ENCODE assay signal across 2 cellular contexts in the genomic region with DNA sequence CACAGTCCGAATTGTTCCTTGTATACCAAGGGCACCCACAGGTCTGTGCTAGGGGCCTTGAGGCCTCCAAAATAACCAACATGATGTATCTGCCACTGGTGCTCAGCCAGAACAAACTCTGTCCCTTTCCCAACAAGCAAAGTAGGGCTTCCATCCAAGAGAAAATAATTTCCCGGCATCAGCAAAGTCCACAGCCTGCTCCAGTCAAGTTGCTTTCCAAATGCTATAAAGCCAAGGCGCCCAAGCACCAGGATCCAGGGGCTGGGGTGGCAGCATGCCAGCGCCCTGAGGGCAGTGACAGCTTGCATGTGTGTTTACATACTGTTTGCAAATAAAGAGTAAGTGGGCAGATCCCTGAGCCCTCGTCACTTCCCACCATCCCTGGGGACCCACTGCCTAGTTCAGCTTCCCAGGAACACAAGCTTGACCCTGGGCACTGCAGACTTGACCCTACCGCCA.
TF ChIP-seq lines count a peak whose summit lies in the region.

No MANE protein-coding gene starts in this region.

TF ChIP-seq in SK-N-SH treated with all-trans-retinoic acid at 6 μM for 48 hours, 23 proteins besides CTCF, POLR2A, EP300 and RAD21 (continued from another document):
- TF ChIP-seq, protein P1, sequence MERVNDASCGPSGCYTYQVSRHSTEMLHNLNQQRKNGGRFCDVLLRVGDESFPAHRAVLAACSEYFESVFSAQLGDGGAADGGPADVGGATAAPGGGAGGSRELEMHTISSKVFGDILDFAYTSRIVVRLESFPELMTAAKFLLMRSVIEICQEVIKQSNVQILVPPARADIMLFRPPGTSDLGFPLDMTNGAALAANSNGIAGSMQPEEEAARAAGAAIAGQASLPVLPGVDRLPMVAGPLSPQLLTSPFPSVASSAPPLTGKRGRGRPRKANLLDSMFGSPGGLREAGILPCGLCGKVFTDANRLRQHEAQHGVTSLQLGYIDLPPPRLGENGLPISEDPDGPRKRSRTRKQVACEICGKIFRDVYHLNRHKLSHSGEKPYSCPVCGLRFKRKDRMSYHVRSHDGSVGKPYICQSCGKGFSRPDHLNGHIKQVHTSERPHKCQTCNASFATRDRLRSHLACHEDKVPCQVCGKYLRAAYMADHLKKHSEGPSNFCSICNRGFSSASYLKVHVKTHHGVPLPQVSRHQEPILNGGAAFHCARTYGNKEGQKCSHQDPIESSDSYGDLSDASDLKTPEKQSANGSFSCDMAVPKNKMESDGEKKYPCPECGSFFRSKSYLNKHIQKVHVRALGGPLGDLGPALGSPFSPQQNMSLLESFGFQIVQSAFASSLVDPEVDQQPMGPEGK (CRISPR knock-in tag; IDR thresholded peaks at IDR 0.05; ENCODE audit: borderline replicate concordance): no peak
- TF ChIP-seq, protein P2, sequence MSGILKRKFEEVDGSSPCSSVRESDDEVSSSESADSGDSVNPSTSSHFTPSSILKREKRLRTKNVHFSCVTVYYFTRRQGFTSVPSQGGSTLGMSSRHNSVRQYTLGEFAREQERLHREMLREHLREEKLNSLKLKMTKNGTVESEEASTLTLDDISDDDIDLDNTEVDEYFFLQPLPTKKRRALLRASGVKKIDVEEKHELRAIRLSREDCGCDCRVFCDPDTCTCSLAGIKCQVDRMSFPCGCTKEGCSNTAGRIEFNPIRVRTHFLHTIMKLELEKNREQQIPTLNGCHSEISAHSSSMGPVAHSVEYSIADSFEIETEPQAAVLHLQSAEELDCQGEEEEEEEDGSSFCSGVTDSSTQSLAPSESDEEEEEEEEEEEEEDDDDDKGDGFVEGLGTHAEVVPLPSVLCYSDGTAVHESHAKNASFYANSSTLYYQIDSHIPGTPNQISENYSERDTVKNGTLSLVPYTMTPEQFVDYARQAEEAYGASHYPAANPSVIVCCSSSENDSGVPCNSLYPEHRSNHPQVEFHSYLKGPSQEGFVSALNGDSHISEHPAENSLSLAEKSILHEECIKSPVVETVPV (CRISPR knock-in tag; IDR thresholded peaks at IDR 0.05): no peak
- TF ChIP-seq, protein P3, sequence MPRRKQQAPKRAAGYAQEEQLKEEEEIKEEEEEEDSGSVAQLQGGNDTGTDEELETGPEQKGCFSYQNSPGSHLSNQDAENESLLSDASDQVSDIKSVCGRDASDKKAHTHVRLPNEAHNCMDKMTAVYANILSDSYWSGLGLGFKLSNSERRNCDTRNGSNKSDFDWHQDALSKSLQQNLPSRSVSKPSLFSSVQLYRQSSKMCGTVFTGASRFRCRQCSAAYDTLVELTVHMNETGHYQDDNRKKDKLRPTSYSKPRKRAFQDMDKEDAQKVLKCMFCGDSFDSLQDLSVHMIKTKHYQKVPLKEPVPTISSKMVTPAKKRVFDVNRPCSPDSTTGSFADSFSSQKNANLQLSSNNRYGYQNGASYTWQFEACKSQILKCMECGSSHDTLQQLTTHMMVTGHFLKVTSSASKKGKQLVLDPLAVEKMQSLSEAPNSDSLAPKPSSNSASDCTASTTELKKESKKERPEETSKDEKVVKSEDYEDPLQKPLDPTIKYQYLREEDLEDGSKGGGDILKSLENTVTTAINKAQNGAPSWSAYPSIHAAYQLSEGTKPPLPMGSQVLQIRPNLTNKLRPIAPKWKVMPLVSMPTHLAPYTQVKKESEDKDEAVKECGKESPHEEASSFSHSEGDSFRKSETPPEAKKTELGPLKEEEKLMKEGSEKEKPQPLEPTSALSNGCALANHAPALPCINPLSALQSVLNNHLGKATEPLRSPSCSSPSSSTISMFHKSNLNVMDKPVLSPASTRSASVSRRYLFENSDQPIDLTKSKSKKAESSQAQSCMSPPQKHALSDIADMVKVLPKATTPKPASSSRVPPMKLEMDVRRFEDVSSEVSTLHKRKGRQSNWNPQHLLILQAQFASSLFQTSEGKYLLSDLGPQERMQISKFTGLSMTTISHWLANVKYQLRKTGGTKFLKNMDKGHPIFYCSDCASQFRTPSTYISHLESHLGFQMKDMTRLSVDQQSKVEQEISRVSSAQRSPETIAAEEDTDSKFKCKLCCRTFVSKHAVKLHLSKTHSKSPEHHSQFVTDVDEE (CRISPR knock-in tag; IDR thresholded peaks at IDR 0.05): no peak
- TF ChIP-seq RARB (CRISPR knock-in tag; IDR thresholded peaks at IDR 0.05) (no peak), TOX (CRISPR knock-in tag; IDR thresholded peaks at IDR 0.05; ENCODE audit: borderline replicate concordance) (no peak), TCF4 (CRISPR knock-in tag; IDR thresholded peaks at IDR 0.05; ENCODE audit: borderline replicate concordance) (no peak)

TF ChIP-seq in WTC11, 78 proteins besides CTCF, POLR2A, EP300 and RAD21 (continued from another document):
- TF ChIP-seq, protein P4, sequence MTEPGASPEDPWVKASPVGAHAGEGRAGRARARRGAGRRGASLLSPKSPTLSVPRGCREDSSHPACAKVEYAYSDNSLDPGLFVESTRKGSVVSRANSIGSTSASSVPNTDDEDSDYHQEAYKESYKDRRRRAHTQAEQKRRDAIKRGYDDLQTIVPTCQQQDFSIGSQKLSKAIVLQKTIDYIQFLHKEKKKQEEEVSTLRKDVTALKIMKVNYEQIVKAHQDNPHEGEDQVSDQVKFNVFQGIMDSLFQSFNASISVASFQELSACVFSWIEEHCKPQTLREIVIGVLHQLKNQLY (CRISPR knock-in tag; IDR thresholded peaks at IDR 0.05): no peak
- TF ChIP-seq, protein P5, sequence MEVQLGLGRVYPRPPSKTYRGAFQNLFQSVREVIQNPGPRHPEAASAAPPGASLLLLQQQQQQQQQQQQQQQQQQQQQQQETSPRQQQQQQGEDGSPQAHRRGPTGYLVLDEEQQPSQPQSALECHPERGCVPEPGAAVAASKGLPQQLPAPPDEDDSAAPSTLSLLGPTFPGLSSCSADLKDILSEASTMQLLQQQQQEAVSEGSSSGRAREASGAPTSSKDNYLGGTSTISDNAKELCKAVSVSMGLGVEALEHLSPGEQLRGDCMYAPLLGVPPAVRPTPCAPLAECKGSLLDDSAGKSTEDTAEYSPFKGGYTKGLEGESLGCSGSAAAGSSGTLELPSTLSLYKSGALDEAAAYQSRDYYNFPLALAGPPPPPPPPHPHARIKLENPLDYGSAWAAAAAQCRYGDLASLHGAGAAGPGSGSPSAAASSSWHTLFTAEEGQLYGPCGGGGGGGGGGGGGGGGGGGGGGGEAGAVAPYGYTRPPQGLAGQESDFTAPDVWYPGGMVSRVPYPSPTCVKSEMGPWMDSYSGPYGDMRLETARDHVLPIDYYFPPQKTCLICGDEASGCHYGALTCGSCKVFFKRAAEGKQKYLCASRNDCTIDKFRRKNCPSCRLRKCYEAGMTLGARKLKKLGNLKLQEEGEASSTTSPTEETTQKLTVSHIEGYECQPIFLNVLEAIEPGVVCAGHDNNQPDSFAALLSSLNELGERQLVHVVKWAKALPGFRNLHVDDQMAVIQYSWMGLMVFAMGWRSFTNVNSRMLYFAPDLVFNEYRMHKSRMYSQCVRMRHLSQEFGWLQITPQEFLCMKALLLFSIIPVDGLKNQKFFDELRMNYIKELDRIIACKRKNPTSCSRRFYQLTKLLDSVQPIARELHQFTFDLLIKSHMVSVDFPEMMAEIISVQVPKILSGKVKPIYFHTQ (CRISPR knock-in tag; IDR thresholded peaks at IDR 0.05): no peak
- TF ChIP-seq, protein P6, sequence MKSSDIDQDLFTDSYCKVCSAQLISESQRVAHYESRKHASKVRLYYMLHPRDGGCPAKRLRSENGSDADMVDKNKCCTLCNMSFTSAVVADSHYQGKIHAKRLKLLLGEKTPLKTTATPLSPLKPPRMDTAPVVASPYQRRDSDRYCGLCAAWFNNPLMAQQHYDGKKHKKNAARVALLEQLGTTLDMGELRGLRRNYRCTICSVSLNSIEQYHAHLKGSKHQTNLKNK (CRISPR knock-in tag; IDR thresholded peaks at IDR 0.05): no peak
- TF ChIP-seq, protein P7, sequence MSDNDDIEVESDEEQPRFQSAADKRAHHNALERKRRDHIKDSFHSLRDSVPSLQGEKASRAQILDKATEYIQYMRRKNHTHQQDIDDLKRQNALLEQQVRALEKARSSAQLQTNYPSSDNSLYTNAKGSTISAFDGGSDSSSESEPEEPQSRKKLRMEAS (CRISPR knock-in tag; IDR thresholded peaks at IDR 0.05): no peak
- TF ChIP-seq ATF1 (CRISPR knock-in tag; IDR thresholded peaks at IDR 0.05) (no peak), NR2C2 (CRISPR knock-in tag; IDR thresholded peaks at IDR 0.05) (no peak)
- TF ChIP-seq, protein P8, sequence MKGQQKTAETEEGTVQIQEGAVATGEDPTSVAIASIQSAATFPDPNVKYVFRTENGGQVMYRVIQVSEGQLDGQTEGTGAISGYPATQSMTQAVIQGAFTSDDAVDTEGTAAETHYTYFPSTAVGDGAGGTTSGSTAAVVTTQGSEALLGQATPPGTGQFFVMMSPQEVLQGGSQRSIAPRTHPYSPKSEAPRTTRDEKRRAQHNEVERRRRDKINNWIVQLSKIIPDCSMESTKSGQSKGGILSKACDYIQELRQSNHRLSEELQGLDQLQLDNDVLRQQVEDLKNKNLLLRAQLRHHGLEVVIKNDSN (CRISPR knock-in tag; IDR thresholded peaks at IDR 0.05): no peak
- TF ChIP-seq, protein P9, sequence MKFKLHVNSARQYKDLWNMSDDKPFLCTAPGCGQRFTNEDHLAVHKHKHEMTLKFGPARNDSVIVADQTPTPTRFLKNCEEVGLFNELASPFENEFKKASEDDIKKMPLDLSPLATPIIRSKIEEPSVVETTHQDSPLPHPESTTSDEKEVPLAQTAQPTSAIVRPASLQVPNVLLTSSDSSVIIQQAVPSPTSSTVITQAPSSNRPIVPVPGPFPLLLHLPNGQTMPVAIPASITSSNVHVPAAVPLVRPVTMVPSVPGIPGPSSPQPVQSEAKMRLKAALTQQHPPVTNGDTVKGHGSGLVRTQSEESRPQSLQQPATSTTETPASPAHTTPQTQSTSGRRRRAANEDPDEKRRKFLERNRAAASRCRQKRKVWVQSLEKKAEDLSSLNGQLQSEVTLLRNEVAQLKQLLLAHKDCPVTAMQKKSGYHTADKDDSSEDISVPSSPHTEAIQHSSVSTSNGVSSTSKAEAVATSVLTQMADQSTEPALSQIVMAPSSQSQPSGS (CRISPR knock-in tag; IDR thresholded peaks at IDR 0.05; ENCODE audit: borderline replicate concordance, low read depth): no peak
- TF ChIP-seq, protein P10, sequence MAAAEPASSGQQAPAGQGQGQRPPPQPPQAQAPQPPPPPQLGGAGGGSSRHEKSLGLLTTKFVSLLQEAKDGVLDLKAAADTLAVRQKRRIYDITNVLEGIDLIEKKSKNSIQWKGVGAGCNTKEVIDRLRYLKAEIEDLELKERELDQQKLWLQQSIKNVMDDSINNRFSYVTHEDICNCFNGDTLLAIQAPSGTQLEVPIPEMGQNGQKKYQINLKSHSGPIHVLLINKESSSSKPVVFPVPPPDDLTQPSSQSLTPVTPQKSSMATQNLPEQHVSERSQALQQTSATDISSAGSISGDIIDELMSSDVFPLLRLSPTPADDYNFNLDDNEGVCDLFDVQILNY (CRISPR knock-in tag; IDR thresholded peaks at IDR 0.05): no peak
- TF ChIP-seq, protein P11, sequence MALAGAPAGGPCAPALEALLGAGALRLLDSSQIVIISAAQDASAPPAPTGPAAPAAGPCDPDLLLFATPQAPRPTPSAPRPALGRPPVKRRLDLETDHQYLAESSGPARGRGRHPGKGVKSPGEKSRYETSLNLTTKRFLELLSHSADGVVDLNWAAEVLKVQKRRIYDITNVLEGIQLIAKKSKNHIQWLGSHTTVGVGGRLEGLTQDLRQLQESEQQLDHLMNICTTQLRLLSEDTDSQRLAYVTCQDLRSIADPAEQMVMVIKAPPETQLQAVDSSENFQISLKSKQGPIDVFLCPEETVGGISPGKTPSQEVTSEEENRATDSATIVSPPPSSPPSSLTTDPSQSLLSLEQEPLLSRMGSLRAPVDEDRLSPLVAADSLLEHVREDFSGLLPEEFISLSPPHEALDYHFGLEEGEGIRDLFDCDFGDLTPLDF (CRISPR knock-in tag; IDR thresholded peaks at IDR 0.05): no peak
